In the genomic region with DNA sequence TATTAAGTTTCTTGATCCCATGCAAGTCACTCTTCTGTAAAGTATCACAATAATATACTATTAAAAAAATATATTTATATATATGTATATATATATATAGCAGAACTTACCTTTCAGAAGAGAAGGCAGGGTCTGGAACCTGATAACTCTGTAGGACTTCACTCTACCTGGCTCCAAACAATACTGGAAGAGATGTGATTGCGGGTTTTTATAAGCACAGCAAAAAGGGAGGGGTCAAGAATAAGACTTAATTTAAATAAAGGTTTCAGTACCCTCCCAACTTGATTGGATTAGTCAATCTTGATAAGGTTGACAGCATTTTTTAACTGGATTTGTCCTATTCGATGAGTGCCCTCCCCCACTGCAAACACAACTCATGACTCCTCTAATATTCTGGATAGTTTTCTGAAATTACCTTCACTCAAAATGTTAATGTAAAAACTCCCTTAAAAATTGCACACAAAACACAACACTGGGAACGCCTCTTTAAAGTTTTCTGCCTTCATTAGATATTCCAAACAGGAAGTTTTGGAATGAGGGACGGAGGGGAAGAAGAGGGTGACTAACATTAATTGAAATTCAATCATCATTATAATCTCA, we compare ENCODE assay signal across 12 cellular contexts. TPM values are rescaled to one million over a fixed set of nuclear protein-coding genes. Genes with fewer than 3 reads are reported as not detected.
DNase-seq lines count a peak whose midpoint lies in the region; ATAC-seq and TF ChIP-seq lines count a peak whose summit lies in the region.
"Had no signal": no experiment of that assay in that cellular context is flagged by ENCODE, and none has a peak within 500 bp of the region (broad histone marks: within the 10 kb centered on the region; RNA-seq: fewer than 3 reads in every experiment).

No MANE protein-coding gene starts in this region.

- H3K36me3 ChIP-seq in liver (ENCODE audit: control insufficient read depth in 4 of 4, insufficient read depth in 3 of 4, low read depth in 1 of 4, low read length in 3 of 4) (no peaks in the 10 kb centered on the region), transverse colon (no peaks in the 10 kb centered on the region), SK-N-SH (replicated peaks in 1 of 2; ENCODE audit: control insufficient read depth in 1 of 2, insufficient read depth in 2 of 2, low read length in 1 of 2) (no peaks in the 10 kb centered on the region)
- H3K36me3 ChIP-seq: BE2C had no signal

- H3K27ac ChIP-seq in liver (ENCODE audit: low read depth in 1 of 2, low read length in 2 of 2) = no peak overlapping the region
- H3K27ac ChIP-seq in transverse colon = peak overlapping the region; percentile 99 to 100 (median 100)
- H3K27ac ChIP-seq in SK-N-SH (ENCODE audit: low read depth in 2 of 2, low read length in 1 of 2) = no peak overlapping the region

- H3K4me3 ChIP-seq in liver (ENCODE audit: low read depth in 1 of 3, low read length in 3 of 3) (peak overlapping the region in 1 of 3 donors; percentile 24), transverse colon (peak overlapping the region in 3 of 4 donors; percentile 68 to 99 (median 92)), SK-N-SH (ENCODE audit: low read depth in 2 of 2, low read length in 1 of 2) (no peak overlapping the region)

- H3K9ac ChIP-seq in liver (ENCODE audit: low read depth in 1 of 2, low read length in 2 of 2) = no peak overlapping the region
- no peak overlapping the region for H3K9ac ChIP-seq in SK-N-SH

- peaks cover 10% of the 10 kb centered on the region for H3F3A ChIP-seq in SK-N-SH (replicated peaks; ENCODE audit: insufficient read depth)

- H3K9me3 Mint-ChIP-seq in activated naive CD4-positive, alpha-beta T cell treated with anti-CD3 and anti-CD28 coated beads, Interleukin-2, amount 10 ng/mL, durations not matched to agents 7 days and 5 days = no peaks in the 10 kb centered on the region
- no peaks in the 10 kb centered on the region for H3K9me3 Mint-ChIP-seq in activated CD8-positive, alpha-beta T cell treated with anti-CD3 and anti-CD28 coated beads for 36 hours
- H3K9me3 Mint-ChIP-seq: stimulated activated naive CD8-positive, alpha-beta T cell treated with anti-CD3 and anti-CD28 coated beads, Interleukin-15, Interleukin-2, amounts not matched to agents 100 ng/mL and 50 ng/mL, for 24 hours had no signal

- H3K9me2 ChIP-seq in SK-N-SH = no peaks in the 10 kb centered on the region

- no peak overlapping the region for H2AFZ ChIP-seq in SK-N-SH (ENCODE audit: low read depth)

- TF ChIP-seq CTCF in activated CD8-positive, alpha-beta T cell treated with anti-CD3 and anti-CD28 coated beads for 36 hours (IDR thresholded peaks at IDR 0.05) = no peak
- TF ChIP-seq CTCF in liver (IDR thresholded peaks at IDR 0.05; ENCODE audit: low read depth, low read length, missing input control) = no peak
- TF ChIP-seq CTCF in transverse colon (IDR thresholded peaks at IDR 0.05) = no peak
- TF ChIP-seq CTCF in SK-N-SH (IDR thresholded peaks at IDR 0.05) = no peak

- POLR2A ChIA-PET in activated CD8-positive, alpha-beta T cell treated with anti-CD3 and anti-CD28 coated beads for 36 hours (lab: Charles Lee) = interaction anchor here (1.0 to 2.4 kb wide), 2 partner anchors 12 to 24 kb away, joined by 4 to 15 read pairs; no protein-coding TSS in a partner anchor
- POLR2A ChIA-PET in SK-N-SH (lab: Yijun Ruan, JAX) = no interaction called here

- H3K79me2 ChIP-seq in SK-N-SH (ENCODE audit: insufficient read depth) = peaks cover 9% of the 10 kb centered on the region

- 70% methylated on average over 4 of the region's 4 CpGs for WGBS in liver
- 44 to 57% methylated on average over 4 of the region's 4 CpGs for WGBS in transverse colon (ENCODE audit: low coverage in 1 of 2), 2 donors
- WGBS in SK-N-SH (ENCODE audit: low lambda C conversion rate) = 71% methylated on average over 4 of the region's 4 CpGs

- no peaks in the 10 kb centered on the region for H3K9me3 ChIP-seq in liver (ENCODE audit: control insufficient read depth in 4 of 4, low read length in 3 of 4)
- H3K9me3 ChIP-seq in transverse colon = no peaks in the 10 kb centered on the region
- no peaks in the 10 kb centered on the region for H3K9me3 ChIP-seq in SK-N-SH
- H3K9me3 ChIP-seq: BE2C had no signal

- in situ Hi-C loops in transverse colon (cut with MboI; ENCODE audit: low pct_ligation_motif_present in 1 of 4, low pct_unique_long_range_greater_than_20kb in 1 of 4, low sequenced_read_pairs in 3 of 4) = loop anchor here in 1 of 4 donors (25.0 kb wide), 2 partner anchors 240 to 315 kb away; no protein-coding TSS in a partner anchor

- TF ChIP-seq POLR2A in transverse colon (IDR thresholded peaks at IDR 0.05) (peak; percentile 89), erythroblast (IDR thresholded peaks at IDR 0.05; ENCODE audit: low read length) (no peak)

- peaks cover 40% of the 10 kb centered on the region for H3K36me3 Mint-ChIP-seq in activated naive CD4-positive, alpha-beta T cell treated with anti-CD3 and anti-CD28 coated beads, Interleukin-2, amount 10 ng/mL, durations not matched to agents 7 days and 5 days
- H3K36me3 Mint-ChIP-seq in activated CD8-positive, alpha-beta T cell treated with anti-CD3 and anti-CD28 coated beads for 36 hours (ENCODE audit: low read depth) = peaks cover 8% of the 10 kb centered on the region

- TF ChIP-seq EP300 in transverse colon (IDR thresholded peaks at IDR 0.05; ENCODE audit: low read depth) (no peak), SK-N-SH (IDR thresholded peaks at IDR 0.05; ENCODE audit: borderline replicate concordance in 1 of 2, low read depth in 1 of 2, low read length in 1 of 2) (no peak)

- H3K4me1 ChIP-seq in liver (ENCODE audit: control insufficient read depth in 4 of 4, insufficient read depth in 4 of 4, low read length in 3 of 4) = peaks cover 5 to 11% (median 8%) of the 10 kb centered on the region in 4 donors
- peaks cover 0 to 28% (median 1%) of the 10 kb centered on the region in 4 donors for H3K4me1 ChIP-seq in transverse colon
- peaks cover 0 to 3% of the 10 kb centered on the region in 2 experiments; a peak in 3 of 4 replicates for H3K4me1 ChIP-seq in SK-N-SH (ENCODE audit: control insufficient read depth in 1 of 2, insufficient read depth in 2 of 2, low read depth in 1 of 2, low read length in 1 of 2)

- intact Hi-C loops in activated CD8-positive, alpha-beta T cell treated with anti-CD3 and anti-CD28 coated beads for 36 hours (cut with micrococcal nuclease) = no loop called here
- intact Hi-C loops in transverse colon (cut with DNase I; ENCODE audit: low total_unique reads) = no loop called here

- H3K27me3 Mint-ChIP-seq in activated naive CD4-positive, alpha-beta T cell treated with anti-CD3 and anti-CD28 coated beads, Interleukin-2, amount 10 ng/mL, durations not matched to agents 7 days and 5 days = no peaks in the 10 kb centered on the region
- no peaks in the 10 kb centered on the region for H3K27me3 Mint-ChIP-seq in activated CD8-positive, alpha-beta T cell treated with anti-CD3 and anti-CD28 coated beads for 36 hours
- H3K27me3 Mint-ChIP-seq: stimulated activated naive CD8-positive, alpha-beta T cell treated with anti-CD3 and anti-CD28 coated beads, Interleukin-15, Interleukin-2, amounts not matched to agents 100 ng/mL and 50 ng/mL, for 24 hours had no signal

- H3K4me2 ChIP-seq in SK-N-SH = no peak overlapping the region

- no peaks in the 10 kb centered on the region for H4K20me1 ChIP-seq in SK-N-SH (ENCODE audit: insufficient read depth)

- TF ChIP-seq RAD21 in liver (IDR thresholded peaks at IDR 0.05) = no peak
- no peak for TF ChIP-seq RAD21 in SK-N-SH (IDR thresholded peaks at IDR 0.05; ENCODE audit: low read length)

- H3K4me3 Mint-ChIP-seq in activated naive CD4-positive, alpha-beta T cell treated with anti-CD3 and anti-CD28 coated beads, Interleukin-2, amount 10 ng/mL, durations not matched to agents 7 days and 5 days = peak overlapping the region; percentile 32
- H3K4me3 Mint-ChIP-seq in activated CD8-positive, alpha-beta T cell treated with anti-CD3 and anti-CD28 coated beads for 36 hours = no peak overlapping the region

- H3K27ac Mint-ChIP-seq in activated naive CD4-positive, alpha-beta T cell treated with anti-CD3 and anti-CD28 coated beads, Interleukin-2, amount 10 ng/mL, durations not matched to agents 7 days and 5 days = peak overlapping the region; percentile 99
- H3K27ac Mint-ChIP-seq in activated CD8-positive, alpha-beta T cell treated with anti-CD3 and anti-CD28 coated beads for 36 hours = peak overlapping the region; percentile 71

- no peak for DNase-seq in activated naive CD4-positive, alpha-beta T cell treated with anti-CD3 and anti-CD28 coated beads, Interleukin-2, amount 10 ng/mL, durations not matched to agents 7 days and 5 days
- DNase-seq in activated naive CD4-positive, alpha-beta T cell treated with Interleukin-2 at 50 U/mL for 16 hours = no peak
- peak; percentile 0 for DNase-seq in activated CD8-positive, alpha-beta T cell treated with anti-CD3 and anti-CD28 coated beads for 36 hours
- DNase-seq in transverse colon = no peak
- no peak for DNase-seq in SK-N-SH
- no peak for DNase-seq in erythroblast (lab: John Stamatoyannopoulos, UW)
- DNase-seq: BE2C; NCI-H2029; stimulated activated CD4-positive, alpha-beta T cell treated with anti-CD3 and anti-CD28 coated beads, Interleukin-1b, Interleukin-23, amount 100 ng/mL, for 48 hours had no signal

- ATAC-seq in activated CD8-positive, alpha-beta T cell treated with anti-CD3 and anti-CD28 coated beads for 36 hours = no peak
- no peak for ATAC-seq in GM18907 (IDR thresholded peaks at IDR 0.05; ENCODE audit: unreplicated experiment)

- H3K27me3 ChIP-seq in liver (ENCODE audit: control insufficient read depth in 4 of 4, insufficient read depth in 4 of 4, low read length in 3 of 4) (no peaks in the 10 kb centered on the region), transverse colon (no peaks in the 10 kb centered on the region), SK-N-SH (ENCODE audit: insufficient read depth) (no peaks in the 10 kb centered on the region)
- H3K27me3 ChIP-seq: BE2C had no signal

- CTCF ChIA-PET in activated naive CD4-positive, alpha-beta T cell treated with anti-CD3 and anti-CD28 coated beads, Interleukin-2, amount 10 ng/mL, durations not matched to agents 7 days and 5 days (lab: Charles Lee) = interaction anchor here (1.1 kb wide), 1 partner anchor 319 kb away, joined by 3 read pairs; no protein-coding TSS in a partner anchor
- CTCF ChIA-PET in activated CD8-positive, alpha-beta T cell treated with anti-CD3 and anti-CD28 coated beads for 36 hours (lab: Charles Lee) = interaction anchor here (1.3 to 3.1 kb wide), 3 partner anchors 13 to 142 kb away, joined by 4 to 10 read pairs (median 5); no protein-coding TSS in a partner anchor
- CTCF ChIA-PET in SK-N-SH (lab: Yijun Ruan, JAX) = no interaction called here

- H3K4me1 Mint-ChIP-seq in activated naive CD4-positive, alpha-beta T cell treated with anti-CD3 and anti-CD28 coated beads, Interleukin-2, amount 10 ng/mL, durations not matched to agents 7 days and 5 days = peaks cover 59% of the 10 kb centered on the region
- peaks cover 52% of the 10 kb centered on the region for H3K4me1 Mint-ChIP-seq in activated CD8-positive, alpha-beta T cell treated with anti-CD3 and anti-CD28 coated beads for 36 hours (ENCODE audit: low read depth)

RNA-seq across cellular contexts. Expression of a gene that starts 4.0 kb away (rescaled TPM):
- total RNA-seq in activated CD8-positive, alpha-beta T cell treated with anti-CD3 and anti-CD28 coated beads for 36 hours = 10 to 100 TPM; 51.3 to 51.8 TPM
- total RNA-seq in liver = 10 to 100 TPM; 14.9 to 16.3 TPM
- 1 to 10 TPM; 4.2 to 7.6 TPM for polyA plus RNA-seq in liver
- total RNA-seq in transverse colon = 10 to 100 TPM; 28.9 to 82.6 (median 46.0) TPM
- 6.9 and 7.1 TPM in 2 replicates for polyA plus RNA-seq in SK-N-SH (2012; rRNA removed)
- polyA plus RNA-seq in SK-N-SH (2012; cell fraction: cytosol; rRNA removed) = 7.6 and 8.5 TPM in 2 replicates
- 13.4 and 14.5 TPM in 2 replicates for polyA plus RNA-seq in SK-N-SH (2012; cell fraction: nucleus; rRNA removed)

Comparison
In these comparisons a context has a peak if more than half of its experiments do, and no peak if none do; other contexts are left out.
1. H3K27ac ChIP-seq: peak in transverse colon (4 of 4); none in liver (0 of 2) and SK-N-SH (0 of 2).
2. H3K4me3 ChIP-seq: peak in transverse colon (3 of 4); none in SK-N-SH (0 of 2).